In the genomic region with DNA sequence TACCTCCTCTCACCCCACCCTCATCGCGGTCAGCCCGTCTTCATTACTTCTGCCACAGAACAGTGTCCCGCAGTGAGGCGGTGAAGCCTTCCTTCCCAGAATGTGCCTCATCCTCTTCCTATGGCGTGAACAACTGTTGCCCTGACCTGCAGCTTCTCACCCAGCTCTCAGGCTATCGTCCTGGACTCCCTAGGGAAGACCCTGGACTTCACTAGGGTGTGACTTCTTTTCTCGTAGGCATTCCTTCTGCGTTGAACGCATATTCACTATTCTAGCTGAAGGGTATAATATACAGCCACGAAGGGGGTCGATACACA, we compare ENCODE assay signal across 1 cellular context.
TF ChIP-seq lines count a peak whose summit lies in the region.

No MANE protein-coding gene starts in this region.

TF ChIP-seq in endothelial cell of umbilical vein, 7 proteins besides CTCF, POLR2A, EP300 and RAD21:
- TF ChIP-seq EZH2 (IDR thresholded peaks at IDR 0.05; ENCODE audit: borderline replicate concordance, low read depth, low read length, severe bottlenecking) (no peak), GATA2 (IDR thresholded peaks at IDR 0.05; ENCODE audit: insufficient read depth, insufficient read length, low read depth, low read length) (no peak), FOS (IDR thresholded peaks at IDR 0.05; ENCODE audit: borderline replicate concordance, insufficient read depth, low read length) (no peak), JUN (IDR thresholded peaks at IDR 0.05; ENCODE audit: borderline replicate concordance, insufficient read depth, insufficient read length, low read depth) (no peak), MAX (IDR thresholded peaks at IDR 0.05; ENCODE audit: insufficient read depth, insufficient read length) (no peak)
TF ChIP-seq in endothelial cell of umbilical vein: peak in this region for 0.
